In the genomic region with DNA sequence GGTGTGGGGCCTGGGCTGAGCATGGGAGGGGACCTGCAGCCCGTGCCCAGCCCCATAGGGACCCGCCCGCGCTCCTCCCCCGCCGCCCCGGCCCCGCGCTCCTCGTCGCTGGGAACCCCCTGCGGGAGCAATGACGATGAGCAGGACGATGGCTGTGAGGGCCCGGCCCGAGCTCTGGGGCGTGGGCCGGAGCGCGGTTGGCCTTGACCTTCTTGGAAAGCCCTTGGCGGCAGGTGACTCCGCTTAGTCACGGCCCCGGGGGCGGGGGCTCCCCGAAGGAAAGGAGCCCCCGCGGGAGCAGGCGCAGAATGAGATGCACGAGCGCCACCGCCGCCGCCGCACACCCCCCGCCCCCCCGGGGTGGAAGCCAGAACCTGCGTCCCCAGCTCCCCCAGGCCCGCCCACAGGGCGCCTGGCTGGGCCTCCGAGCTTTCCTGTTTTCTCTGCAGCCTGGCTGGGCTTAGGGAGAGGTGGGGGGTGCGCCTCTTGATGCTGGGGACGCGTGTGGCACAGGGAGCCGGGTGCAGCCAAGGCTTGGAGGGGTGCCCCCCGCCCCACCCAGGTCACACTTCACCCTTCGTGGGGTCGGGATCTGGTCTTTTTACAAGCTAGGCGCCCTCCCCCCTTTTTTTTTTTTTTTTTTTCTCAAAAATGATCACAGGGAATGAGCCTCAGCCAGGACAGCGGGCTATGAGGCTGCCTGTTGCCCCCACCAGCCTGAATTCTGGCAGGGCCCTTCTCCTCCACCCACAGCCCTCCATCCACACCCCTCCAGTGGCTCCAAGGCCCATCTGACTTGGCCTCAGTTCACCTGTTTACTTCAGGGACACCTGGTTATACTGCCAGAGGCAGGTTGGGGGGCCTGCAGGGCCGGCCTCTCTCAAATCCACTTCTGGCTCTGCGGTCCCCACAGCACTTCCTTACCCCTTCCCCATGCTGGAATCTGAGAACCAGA, we compare ENCODE assay signal across 8 cellular contexts. TPM values are rescaled to one million over a fixed set of nuclear protein-coding genes. Genes with fewer than 3 reads are reported as not detected.
DNase-seq lines count a peak whose midpoint lies in the region; ATAC-seq and TF ChIP-seq lines count a peak whose summit lies in the region.

No MANE protein-coding gene starts in this region.

- peak overlapping the region; percentile 53 for H3K4me3 ChIP-seq in lower lobe of right lung

- peak overlapping the region; percentile 99 for H3K27ac ChIP-seq in lower lobe of right lung

- H3K9me3 ChIP-seq in lower lobe of right lung, result no peaks in the 10 kb centered on the region

- H3K27me3 ChIP-seq in lower lobe of right lung (ENCODE audit: low read depth), result no peaks in the 10 kb centered on the region

- peak; percentile 25 to 52 for DNase-seq in NCI-H2081 (lab: John Stamatoyannopoulos, UW)
- DNase-seq in NCI-H2081 treated with DMSO at 0.1 percent for 48 hours (lab: John Stamatoyannopoulos, UW), result no peak
- peak; percentile 74 for DNase-seq in NCI-H2171 treated with DMSO at 0.1 percent for 48 hours (lab: John Stamatoyannopoulos, UW)
- peak; percentile 97 to 98 for DNase-seq in activated CD4-positive, alpha-beta T cell treated with anti-CD3 and anti-CD28 coated beads, Interleukin-2, amount 50 U/mL, for 4 hours
- DNase-seq in dermis microvascular lymphatic vessel endothelial cell (ENCODE audit: low read depth in 2 of 2), result peak; percentile 95 to 98
- DNase-seq in lower lobe of right lung, result peak; percentile 97
- DNase-seq in stimulated activated CD8-positive, alpha-beta memory T cell treated with anti-CD3 and anti-CD28 coated beads, Interleukin-12 subunit alpha, Interleukin-12 subunit beta, amount 100 ng/mL, for 1 hour (ENCODE audit: low read depth), result peak; percentile 84

- H3K4me1 ChIP-seq in lower lobe of right lung, result peaks cover 67% of the 10 kb centered on the region

- ATAC-seq in HG02973 (IDR thresholded peaks at IDR 0.05; ENCODE audit: unreplicated experiment), result peak; percentile 49
- ATAC-seq in lower lobe of right lung, result peak; percentile 86 to 88

- TF ChIP-seq CTCF in lower lobe of right lung (IDR thresholded peaks at IDR 0.05), result no peak

- intact Hi-C loops in lower lobe of right lung (cut with DNase I), result no loop called here

- no peaks in the 10 kb centered on the region for H3K36me3 ChIP-seq in lower lobe of right lung

RNA-seq across cellular contexts. Expression of gene CRELD2, which starts 17.9 kb away (rescaled TPM):
- 47.5 and 49.9 TPM in 2 replicates for total RNA-seq in dermis microvascular lymphatic vessel endothelial cell
- total RNA-seq in lower lobe of right lung, result 42.7 TPM

RNA-seq across cellular contexts. Expression of gene ALG12, which starts 18.1 kb away (rescaled TPM):
- total RNA-seq in dermis microvascular lymphatic vessel endothelial cell, result 11.2 and 19.7 TPM in 2 replicates
- 25.9 TPM for total RNA-seq in lower lobe of right lung

RNA-seq across cellular contexts. Expression of gene PIM3, which starts 24.3 kb away (rescaled TPM):
- total RNA-seq in dermis microvascular lymphatic vessel endothelial cell (163 and 289 TPM in 2 replicates), lower lobe of right lung (94.7 TPM)
